ENCODE assay signal across 28 cellular contexts in genomic region chr20:39468703-39469102, GRCh38.
DNase-seq lines count a peak whose midpoint lies in the region; ATAC-seq and TF ChIP-seq lines count a peak whose summit lies in the region.
"Had no signal": no experiment of that assay in that cellular context is flagged by ENCODE, and none has a peak within 500 bp of the region (broad histone marks: within the 10 kb centered on the region; RNA-seq: fewer than 3 reads in every experiment).

No MANE protein-coding gene starts in this region.

- WGBS in endodermal cell (ENCODE audit: insufficient coverage in 1 of 2, insufficient read length in 1 of 2), 2 experiments: 60 to 92% methylated on average over 1 of the region's 2 CpGs

- no peaks in the 10 kb centered on the region for H3K27me3 ChIP-seq in OCI-LY3 (ENCODE audit: low read depth, low read length)
- peaks cover 6% of the 10 kb centered on the region for H3K27me3 ChIP-seq in endodermal cell (ENCODE audit: control insufficient read depth, insufficient read depth, low read length, poor library complexity, severe bottlenecking)
- no peaks in the 10 kb centered on the region for H3K27me3 ChIP-seq in neural progenitor cell
- H3K27me3 ChIP-seq: left lung had no signal

- no peak overlapping the region for H3K4me2 ChIP-seq in OCI-LY3 (ENCODE audit: low read length)
- H3K4me2 ChIP-seq in neural progenitor cell: no peak overlapping the region

- H3K9me3 Mint-ChIP-seq in endodermal cell: peaks cover 29% of the 10 kb centered on the region
- H3K9me3 Mint-ChIP-seq in neural progenitor cell: peaks cover 8% of the 10 kb centered on the region
- H3K9me3 Mint-ChIP-seq: activated CD8-positive, alpha-beta T cell treated with anti-CD3 and anti-CD28 coated beads for 36 hours had no signal

- H3K9me3 ChIP-seq in OCI-LY3 (ENCODE audit: insufficient read depth, low read length) (no peaks in the 10 kb centered on the region), endodermal cell (ENCODE audit: control insufficient read depth, low read length) (peaks cover 21% of the 10 kb centered on the region), neural progenitor cell (ENCODE audit: low read depth) (no peaks in the 10 kb centered on the region)
- H3K9me3 ChIP-seq: left lung, MG63 had no signal

- intact Hi-C loops in left colon (cut with DNase I, micrococcal nuclease): no loop called here

- DNase-seq in DMS 273 (lab: John Stamatoyannopoulos, UW; ENCODE audit: unreplicated experiment): peak; percentile 20
- DNase-seq in DMS 273 treated with DMSO at 0.1 percent for 48 hours (lab: John Stamatoyannopoulos, UW): no peak
- DNase-seq in endodermal cell: peak; percentile 59
- DNase-seq in neural progenitor cell (ENCODE audit: low spot score): peak; percentile 26
- DNase-seq in NCI-H2081 treated with DMSO at 0.1 percent for 48 hours (lab: John Stamatoyannopoulos, UW): no peak
- DNase-seq in left colon: no peak
- DNase-seq: activated CD8-positive, alpha-beta T cell treated with anti-CD3 and anti-CD28 coated beads for 36 hours; activated effector memory CD4-positive, alpha-beta T cell treated with Interleukin-2 at 50 U/mL for 16 hours; activated naive CD8-positive, alpha-beta T cell treated with anti-CD3 and anti-CD28 coated beads, Interleukin-2, amount 10 ng/mL, durations not matched to agents 7 days and 5 days; activated T-cell treated with anti-CD3 and anti-CD28 coated beads for 4 hours; AML-193; CD8-positive, alpha-beta memory T cell; HCEC 1CT; IMR-90; left lung; MG63; naive thymus-derived CD8-positive, alpha-beta T cell; NCI-H1436; small intestine; stimulated activated CD4-positive, alpha-beta T cell treated with anti-CD3 and anti-CD28 coated beads, Interleukin-2, amount 100 ng/mL, for 24 hours; T-cell had no signal

- no peaks in the 10 kb centered on the region for H4K20me1 ChIP-seq in OCI-LY3 (ENCODE audit: insufficient read depth, low read length)
- H4K20me1 ChIP-seq in neural progenitor cell (ENCODE audit: low read depth): no peaks in the 10 kb centered on the region

- H3K4me1 ChIP-seq in OCI-LY3 (ENCODE audit: low read length) (no peaks in the 10 kb centered on the region), endodermal cell (ENCODE audit: control insufficient read depth, insufficient read depth, low read length) (no peaks in the 10 kb centered on the region), neural progenitor cell (no peaks in the 10 kb centered on the region)
- H3K4me1 ChIP-seq: left lung had no signal

- no peaks in the 10 kb centered on the region for H3K36me3 ChIP-seq in OCI-LY3 (replicated peaks; ENCODE audit: low read depth, low read length)
- no peaks in the 10 kb centered on the region for H3K36me3 ChIP-seq in endodermal cell (ENCODE audit: control insufficient read depth, insufficient read depth, low read length)
- no peaks in the 10 kb centered on the region for H3K36me3 ChIP-seq in neural progenitor cell
- H3K36me3 ChIP-seq: left lung, MG63 had no signal

- no peak overlapping the region for H3K27ac ChIP-seq in OCI-LY3 (ENCODE audit: low read length)
- H3K27ac ChIP-seq in endodermal cell (ENCODE audit: low read depth, low read length): no peak overlapping the region
- no peak overlapping the region for H3K27ac ChIP-seq in neural progenitor cell
- H3K27ac ChIP-seq: 22Rv1, left lung had no signal

- no peak for TF ChIP-seq CTCF in OCI-LY3 (IDR thresholded peaks at IDR 0.05; ENCODE audit: low read depth, low read length)
- TF ChIP-seq CTCF in endodermal cell (conservative IDR thresholded peaks at IDR 0.05): no peak
- TF ChIP-seq CTCF in neural progenitor cell (IDR thresholded peaks at IDR 0.05): no peak

- no peak for ATAC-seq in HG03469 (IDR thresholded peaks at IDR 0.05; ENCODE audit: unreplicated experiment)
- no peak for ATAC-seq in left colon
- ATAC-seq: activated CD4-positive, CD25-positive, alpha-beta regulatory T cell treated with anti-CD3 and anti-CD28 coated beads, Interleukin-2, amount 50 U/mL, for 24 hours; activated CD8-positive, alpha-beta T cell treated with anti-CD3 and anti-CD28 coated beads for 36 hours; left lung; naive thymus-derived CD8-positive, alpha-beta T cell; Right ventricle myocardium inferior; T-cell had no signal

- peaks cover 2% of the 10 kb centered on the region for H3K4me1 Mint-ChIP-seq in endodermal cell
- H3K4me1 Mint-ChIP-seq in neural progenitor cell: no peaks in the 10 kb centered on the region
- H3K4me1 Mint-ChIP-seq: activated naive CD8-positive, alpha-beta T cell treated with anti-CD3 and anti-CD28 coated beads, Interleukin-2, amount 10 ng/mL, durations not matched to agents 7 days and 5 days; CD8-positive, alpha-beta memory T cell; central memory CD8-positive, alpha-beta T cell; mesothelial cell of epicardium; naive thymus-derived CD8-positive, alpha-beta T cell; T-cell had no signal

- H3F3A ChIP-seq in neural progenitor cell (ENCODE audit: low read depth): no peaks in the 10 kb centered on the region

- H3K27ac Mint-ChIP-seq in endodermal cell (no peak overlapping the region), neural progenitor cell (no peak overlapping the region)
- H3K27ac Mint-ChIP-seq: activated CD8-positive, alpha-beta T cell treated with anti-CD3 and anti-CD28 coated beads for 36 hours; activated naive CD8-positive, alpha-beta T cell treated with anti-CD3 and anti-CD28 coated beads, Interleukin-2, amount 10 ng/mL, durations not matched to agents 7 days and 5 days; CD8-positive, alpha-beta memory T cell; mesothelial cell of epicardium; naive thymus-derived CD8-positive, alpha-beta T cell; T-cell had no signal

- peaks cover 14% of the 10 kb centered on the region for H3K27me3 Mint-ChIP-seq in endodermal cell (ENCODE audit: insufficient read depth)
- H3K27me3 Mint-ChIP-seq in neural progenitor cell (ENCODE audit: insufficient read depth, low read depth): peaks cover 3% of the 10 kb centered on the region
- H3K27me3 Mint-ChIP-seq: activated CD8-positive, alpha-beta T cell treated with anti-CD3 and anti-CD28 coated beads for 36 hours; activated naive CD8-positive, alpha-beta T cell treated with anti-CD3 and anti-CD28 coated beads, Interleukin-2, amount 10 ng/mL, durations not matched to agents 7 days and 5 days; central memory CD8-positive, alpha-beta T cell had no signal

- no peak overlapping the region for H3K9ac ChIP-seq in OCI-LY3 (ENCODE audit: low read length)
- no peak overlapping the region for H3K9ac ChIP-seq in endodermal cell (ENCODE audit: extremely low read depth, low read length, poor library complexity, severe bottlenecking)
- H3K9ac ChIP-seq in neural progenitor cell: no peak overlapping the region

- peak overlapping the region; percentile 28 for H2AFZ ChIP-seq in OCI-LY3 (ENCODE audit: low read depth, low read length)
- H2AFZ ChIP-seq in neural progenitor cell (replicated peaks): peak overlapping the region; percentile 72

- H3K36me3 Mint-ChIP-seq in endodermal cell (ENCODE audit: low read depth): no peaks in the 10 kb centered on the region
- H3K36me3 Mint-ChIP-seq in neural progenitor cell: no peaks in the 10 kb centered on the region
- H3K36me3 Mint-ChIP-seq: activated naive CD8-positive, alpha-beta T cell treated with anti-CD3 and anti-CD28 coated beads, Interleukin-2, amount 10 ng/mL, durations not matched to agents 7 days and 5 days; CD8-positive, alpha-beta memory T cell; mesothelial cell of epicardium; T-cell had no signal

- H3K4me3 Mint-ChIP-seq in endodermal cell (no peak overlapping the region), neural progenitor cell (no peak overlapping the region)
- H3K4me3 Mint-ChIP-seq: activated CD8-positive, alpha-beta T cell treated with anti-CD3 and anti-CD28 coated beads for 36 hours; activated naive CD8-positive, alpha-beta T cell treated with anti-CD3 and anti-CD28 coated beads, Interleukin-2, amount 10 ng/mL, durations not matched to agents 7 days and 5 days; CD8-positive, alpha-beta memory T cell; central memory CD8-positive, alpha-beta T cell; mesothelial cell of epicardium; naive thymus-derived CD8-positive, alpha-beta T cell; T-cell had no signal

- no peaks in the 10 kb centered on the region for H3K79me2 ChIP-seq in OCI-LY3 (ENCODE audit: low read length)
- H3K79me2 ChIP-seq in neural progenitor cell (ENCODE audit: low read depth): no peaks in the 10 kb centered on the region

- H3K4me3 ChIP-seq in OCI-LY3 (ENCODE audit: low read length) (no peak overlapping the region), endodermal cell (ENCODE audit: low read length) (no peak overlapping the region), neural progenitor cell (no peak overlapping the region)
- H3K4me3 ChIP-seq: left lung, MG63 had no signal

Comparison
In these comparisons a context has a peak if more than half of its experiments do, and no peak if none do; other contexts are left out.
1. DNase-seq: peak in DMS 273 (single experiment), endodermal cell (single experiment) and neural progenitor cell (single experiment); none in DMS 273 treated with DMSO at 0.1 percent for 48 hours (single experiment), NCI-H2081 treated with DMSO at 0.1 percent for 48 hours (single experiment) and left colon (0 of 2).